8 cellular contexts compared by ENCODE assay signal in the genomic region with DNA sequence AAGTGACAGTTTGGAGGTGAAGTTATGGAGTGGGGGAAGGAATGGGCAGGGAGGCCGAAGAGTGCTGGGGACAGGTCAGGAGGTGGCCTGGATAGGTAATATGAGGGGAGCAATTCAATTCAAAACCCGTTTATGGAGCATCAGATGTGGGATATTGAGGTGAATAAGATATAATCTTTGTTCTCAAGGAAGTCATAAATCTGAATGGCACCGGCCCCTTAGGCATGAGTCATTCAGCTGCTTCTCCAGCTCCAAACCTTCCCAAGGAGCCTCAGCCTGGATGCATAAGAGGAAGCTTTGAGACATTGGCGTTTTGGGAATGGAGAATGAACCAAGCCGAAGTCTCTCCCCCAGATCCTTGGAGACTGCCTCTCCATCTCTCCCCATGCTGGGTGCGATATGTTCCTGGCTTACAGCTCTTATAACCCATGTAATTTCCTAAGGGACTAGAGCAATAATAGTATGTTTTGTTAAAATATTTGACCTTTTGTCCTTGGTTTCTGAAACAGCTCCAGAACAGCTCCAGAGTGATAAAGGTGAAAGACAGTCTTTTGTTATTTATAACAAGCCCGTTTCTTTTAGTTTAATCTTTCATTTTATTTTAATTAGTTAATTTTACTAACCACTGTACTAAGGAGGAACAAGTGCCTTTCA. TPM values are rescaled to one million over a fixed set of nuclear protein-coding genes. Genes with fewer than 3 reads are reported as not detected.
DNase-seq lines count a peak whose midpoint lies in the region; ATAC-seq and TF ChIP-seq lines count a peak whose summit lies in the region.

No MANE protein-coding gene starts in this region.

- TSS peak; percentile 70 for BruUV-seq in OCI-LY7 (replicated peaks; lab: Mats Ljungman, UMichigan)

- intact Hi-C loops in OCI-LY7 (cut with micrococcal nuclease; ENCODE audit: unreplicated experiment) = no loop called here
- intact Hi-C loops in psoas muscle (cut with DNase I) = no loop called here

- peak overlapping the region; percentile 35 for H3K4me2 ChIP-seq in OCI-LY7 (ENCODE audit: low read length)

- POLR2A ChIA-PET in OCI-LY7 (lab: Charles Lee) = interaction anchor here (0.6 to 1.5 kb wide), 3 partner anchors 14 to 62 kb away, joined by 3 to 4 read pairs (median 3); no protein-coding TSS in a partner anchor

- H3K4me1 ChIP-seq in OCI-LY7 (ENCODE audit: insufficient read depth, low read length, poor library complexity, severe bottlenecking) = peaks cover 17% of the 10 kb centered on the region
- H3K4me1 ChIP-seq in psoas muscle = peaks cover 4% of the 10 kb centered on the region

- H3K36me3 ChIP-seq in OCI-LY7 (ENCODE audit: insufficient read depth, low read length) (no peaks in the 10 kb centered on the region), psoas muscle (ENCODE audit: insufficient read depth in 1 of 2, low read depth in 1 of 2) (peaks cover 0 to 39% of the 10 kb centered on the region in 2 donors)

- H3K9me3 ChIP-seq in OCI-LY7 (ENCODE audit: low read length) (peaks cover 5% of the 10 kb centered on the region; the same call in 1 of the 2 replicates), psoas muscle (no peaks in the 10 kb centered on the region)

- WGBS in psoas muscle, 3 donors = 64 to 74% (median 67%) methylated on average over 7 of the region's 7 CpGs

- no peaks in the 10 kb centered on the region for H3K79me2 ChIP-seq in OCI-LY7 (ENCODE audit: insufficient read depth, low read depth, low read length)

- ATAC-seq in psoas muscle = no peak

- H3K9me2 ChIP-seq in OCI-LY7 (ENCODE audit: insufficient read depth, low read length) = no peaks in the 10 kb centered on the region

- DNase-seq in Daoy (ENCODE audit: low read depth) (peak; percentile 75), OCI-LY7 (ENCODE audit: low spot score) (no peak), epithelial cell of esophagus (ENCODE audit: low read depth) (peak; percentile 59), psoas muscle (no peak), NCI-H524 (lab: John Stamatoyannopoulos, UW) (no peak), NCI-H146 treated with DMSO at 0.1 percent for 48 hours (lab: John Stamatoyannopoulos, UW; ENCODE audit: unreplicated experiment) (no peak), DMS53 treated with DMSO at 0.1 percent for 48 hours (lab: John Stamatoyannopoulos, UW; ENCODE audit: unreplicated experiment) (no peak)
- DNase-seq in activated effector memory CD4-positive, alpha-beta T cell treated with Interleukin-2 at 50 U/mL for 16 hours = no peak

- TF ChIP-seq CTCF in OCI-LY7 (conservative IDR thresholded peaks at IDR 0.05; ENCODE audit: low read length) = no peak
- TF ChIP-seq CTCF in epithelial cell of esophagus (IDR thresholded peaks at IDR 0.05; ENCODE audit: insufficient read depth, low read depth, low read length, missing control alignments) = no peak
- no peak for TF ChIP-seq CTCF in psoas muscle (IDR thresholded peaks at IDR 0.05)

- no peaks in the 10 kb centered on the region for H4K20me1 ChIP-seq in OCI-LY7 (ENCODE audit: insufficient read depth, low read length)

- H3K27me3 ChIP-seq in psoas muscle (ENCODE audit: insufficient read depth in 3 of 3, low read length in 2 of 3) = no peaks in the 10 kb centered on the region

- CTCF ChIA-PET in OCI-LY7 (lab: Charles Lee; ENCODE audit: unreplicated experiment) = interaction anchor here (0.5 kb wide), 1 partner anchor 323 kb away, joined by 3 read pairs; no protein-coding TSS in a partner anchor

- H2AFZ ChIP-seq in OCI-LY7 (ENCODE audit: low read length) = no peak overlapping the region

- no peak overlapping the region for H3K4me3 ChIP-seq in OCI-LY7 (ENCODE audit: low read depth, low read length, poor library complexity, severe bottlenecking)
- H3K4me3 ChIP-seq in epithelial cell of esophagus (ENCODE audit: low read length) = no peak overlapping the region
- no peak overlapping the region for H3K4me3 ChIP-seq in psoas muscle

- H3K27ac ChIP-seq in OCI-LY7 (ENCODE audit: low read depth, low read length, poor library complexity, severe bottlenecking) (no peak overlapping the region), psoas muscle (peak overlapping the region; percentile 13)

RNA-seq across cellular contexts. Expression of gene TUBG2, which starts 1.7 kb away (rescaled TPM):
- 5.8 and 9.0 TPM in 2 replicates for total RNA-seq in Daoy (2014; rRNA removed; shearing (Covaris generic))
- 5.5 and 10.4 TPM in 2 replicates for total RNA-seq in OCI-LY7 (2014; rRNA removed; shearing (Covaris generic))
- 22.5 and 23.4 TPM in 2 replicates for total RNA-seq in OCI-LY7 (2022)
- total RNA-seq in psoas muscle = 10 to 100 TPM in 1 of 4 donors, 1 to 10 TPM in 3; 3.8 to 11.9 (median 5.7) TPM
- polyA plus RNA-seq in psoas muscle = 1 to 10 TPM; 2.7 to 4.9 (median 4.2) TPM

RNA-seq across cellular contexts. Expression of gene PLEKHH3, which starts 16.0 kb away (rescaled TPM):
- 2.5 and 8.9 TPM in 2 replicates for total RNA-seq in Daoy (2014; rRNA removed; shearing (Covaris generic))
- total RNA-seq in OCI-LY7 (2014; rRNA removed; shearing (Covaris generic)) = 17.0 and 24.4 TPM in 2 replicates
- total RNA-seq in OCI-LY7 (2022) (42.9 and 47.5 TPM in 2 replicates), psoas muscle (10 to 100 TPM; 15.0 to 33.8 (median 28.0) TPM)
- polyA plus RNA-seq in psoas muscle = 10 to 100 TPM; 12.7 to 15.8 (median 14.2) TPM

RNA-seq across cellular contexts. Expression of gene CCR10, which starts 20.8 kb away (rescaled TPM):
- 0.29 TPM in 1 of 2 replicates, not detected in the other for total RNA-seq in Daoy (2014; rRNA removed; shearing (Covaris generic))
- 0.82 and 1.0 TPM in 2 replicates for total RNA-seq in OCI-LY7 (2014; rRNA removed; shearing (Covaris generic))
- total RNA-seq in OCI-LY7 (2022) (2.0 and 3.3 TPM in 2 replicates), psoas muscle (1 to 10 TPM; 1.2 to 5.0 (median 2.8) TPM)
- polyA plus RNA-seq in psoas muscle = 1 to 10 TPM; 1.0 to 3.3 (median 1.6) TPM

RNA-seq across cellular contexts. Expression of gene CNTNAP1, which starts 21.5 kb away (rescaled TPM):
- 2.1 and 7.4 TPM in 2 replicates for total RNA-seq in Daoy (2014; rRNA removed; shearing (Covaris generic))
- 0.95 and 1.0 TPM in 2 replicates for total RNA-seq in OCI-LY7 (2014; rRNA removed; shearing (Covaris generic))
- total RNA-seq in OCI-LY7 (2022) (6.8 TPM in 2 replicates), psoas muscle (1 to 10 TPM; 1.9 to 2.6 (median 2.2) TPM)
- 1 to 10 TPM; 1.0 to 3.4 (median 1.1) TPM for polyA plus RNA-seq in psoas muscle

RNA-seq across cellular contexts. Expression of gene TUBG1, which starts 51.3 kb away (rescaled TPM):
- 36.9 and 54.3 TPM in 2 replicates for total RNA-seq in Daoy (2014; rRNA removed; shearing (Covaris generic))
- 93.7 and 113 TPM in 2 replicates for total RNA-seq in OCI-LY7 (2014; rRNA removed; shearing (Covaris generic))
- total RNA-seq in OCI-LY7 (2022) = 112 and 114 TPM in 2 replicates
- 10 to 100 TPM; 46.9 to 78.1 (median 50.4) TPM for total RNA-seq in psoas muscle
- 10 to 100 TPM; 68.8 to 90.2 (median 81.0) TPM for polyA plus RNA-seq in psoas muscle

Comparison
In these comparisons a context has a peak if more than half of its experiments do, and no peak if none do; other contexts are left out.
1. DNase-seq: peak in Daoy (single experiment) and epithelial cell of esophagus (single experiment); none in OCI-LY7 (single experiment), psoas muscle (0 of 2), NCI-H524 (0 of 2), NCI-H146 treated with DMSO at 0.1 percent for 48 hours (single experiment), DMS53 treated with DMSO at 0.1 percent for 48 hours (single experiment) and activated effector memory CD4-positive, alpha-beta T cell treated with Interleukin-2 at 50 U/mL for 16 hours (single experiment).